Comparison of ENCODE assay signal across 9 cellular contexts in genomic region chr1:939511-940107, GRCh38. TPM values are rescaled to one million over a fixed set of nuclear protein-coding genes. Genes with fewer than 3 reads are reported as not detected.
DNase-seq lines count a peak whose midpoint lies in the region; ATAC-seq and TF ChIP-seq lines count a peak whose summit lies in the region.
"Had no signal": no experiment of that assay in that cellular context is flagged by ENCODE, and none has a peak within 500 bp of the region (broad histone marks: within the 10 kb centered on the region; RNA-seq: fewer than 3 reads in every experiment).

No MANE protein-coding gene starts in this region.

- peaks cover 8 to 89% (median 57%) of the 10 kb centered on the region in 9 donors for H3K27me3 ChIP-seq in heart left ventricle
- peaks cover 6% of the 10 kb centered on the region for H3K27me3 ChIP-seq in fibroblast of lung (ENCODE audit: control insufficient read depth, insufficient read depth, low read length)
- H3K27me3 ChIP-seq in tibial artery: peaks cover 0 to 81% of the 10 kb centered on the region in 2 donors

- H3K79me2 ChIP-seq in fibroblast of lung (ENCODE audit: control insufficient read depth, insufficient read depth, low read length): no peaks in the 10 kb centered on the region

- H4K20me1 ChIP-seq in fibroblast of lung (ENCODE audit: control insufficient read depth, extremely low read depth, insufficient read depth, low read length): no peaks in the 10 kb centered on the region

- no peaks in the 10 kb centered on the region for H3K9me3 ChIP-seq in heart left ventricle
- H3K9me3 ChIP-seq in fibroblast of lung (ENCODE audit: control insufficient read depth, insufficient read depth, low read depth, low read length): no peaks in the 10 kb centered on the region
- no peaks in the 10 kb centered on the region for H3K9me3 ChIP-seq in tibial artery
- H3K9me3 ChIP-seq: neutrophil had no signal

- intact Hi-C loops in heart left ventricle (cut with DNase I): loop anchor here in 2 of 10 donors (2.0 kb wide), 1 partner anchor 35 kb away; no protein-coding TSS in a partner anchor
- intact Hi-C loops in Right ventricle myocardium superior (cut with DNase I): no loop called here
- intact Hi-C loops in tibial artery (cut with DNase I; ENCODE audit: low total_unique reads): no loop called here

- H3K27ac ChIP-seq in heart left ventricle (peak overlapping the region in 2 of 12 donors; percentile 42 to 65), fibroblast of lung (ENCODE audit: insufficient read depth, low read length) (no peak overlapping the region), tibial artery (peak overlapping the region in 1 of 2 donors; percentile 35)
- H3K27ac ChIP-seq: neutrophil had no signal

- H2AFZ ChIP-seq in fibroblast of lung (ENCODE audit: low read length): no peak overlapping the region

- 3 to 24% (median 11%) methylated on average over 6 to 21 of the region's 21 CpGs for WGBS in heart left ventricle, 4 donors

- DNase-seq in heart left ventricle (no peak), Right ventricle myocardium superior (no peak), fibroblast of lung (ENCODE audit: low read depth in 2 of 2) (no peak), tibial artery (no peak), kidney tubule cell (ENCODE audit: low spot score) (no peak), iPS-NIHi7 (ENCODE audit: extremely low spot score) (no peak)
- DNase-seq: activated effector memory CD4-positive, alpha-beta T cell treated with anti-CD3 and anti-CD28 coated beads, Interleukin-2, amount 50 U/mL, for 16 hours had no signal

- H3K4me3 ChIP-seq in heart left ventricle (peak overlapping the region in 10 of 12 donors; percentile 27 to 59 (median 49)), fibroblast of lung (replicated peaks in 1 of 4; ENCODE audit: control extremely low read depth in 1 of 4, insufficient read depth in 1 of 4, low read depth in 3 of 4, low read length in 4 of 4) (no peak overlapping the region), tibial artery (peak overlapping the region; percentile 43 to 57)

- ATAC-seq in heart left ventricle: no peak
- no peak for ATAC-seq in Right ventricle myocardium superior (ENCODE audit: poor library complexity)

- no peak for TF ChIP-seq POLR2A in heart left ventricle (IDR thresholded peaks at IDR 0.05)

- peaks cover 0 to 4% (median 0%) of the 10 kb centered on the region in 9 donors for H3K36me3 ChIP-seq in heart left ventricle
- H3K36me3 ChIP-seq in fibroblast of lung (ENCODE audit: control insufficient read depth, insufficient read depth, low read length): no peaks in the 10 kb centered on the region
- peaks cover 0 to 10% (median 0%) of the 10 kb centered on the region in 3 donors for H3K36me3 ChIP-seq in tibial artery

- H3K4me1 ChIP-seq in heart left ventricle: peaks cover 10 to 61% (median 45%) of the 10 kb centered on the region in 12 donors
- H3K4me1 ChIP-seq in fibroblast of lung (ENCODE audit: control insufficient read depth, extremely low read depth, insufficient read depth, low read length): peaks cover 19% of the 10 kb centered on the region
- peaks cover 0 to 46% (median 33%) of the 10 kb centered on the region in 4 donors for H3K4me1 ChIP-seq in tibial artery

- H3K9ac ChIP-seq in fibroblast of lung (ENCODE audit: insufficient read depth, low read length): no peak overlapping the region

- TF ChIP-seq CTCF in heart left ventricle (IDR thresholded peaks at IDR 0.05): no peak
- TF ChIP-seq CTCF in fibroblast of lung (conservative IDR thresholded peaks at IDR 0.05 in 1 of 2, IDR thresholded peaks at IDR 0.05 in 1 of 2; ENCODE audit: low read depth in 1 of 2, low read length in 2 of 2): no peak
- no peak for TF ChIP-seq CTCF in tibial artery (IDR thresholded peaks at IDR 0.05)

- H3K4me2 ChIP-seq in fibroblast of lung (ENCODE audit: extremely low read depth, insufficient read depth, low read length): peak overlapping the region; percentile 13

RNA-seq across cellular contexts. Expression of gene SAMD11, which starts 15.9 kb away (rescaled TPM):
- total RNA-seq in heart left ventricle (1 to 10 TPM in 4 of 9 donors, under 1 TPM in 5; 0.38 to 3.2 (median 0.96) TPM), Right ventricle myocardium superior (1.5 TPM), fibroblast of lung (3.8 and 7.7 TPM in 2 replicates)
- polyA plus RNA-seq in heart left ventricle (1 to 10 TPM in 1 of 2 donors, under 1 TPM in 1; 0.54 to 1.3 TPM), fibroblast of lung (0.40 and 0.47 TPM in 2 replicates)
- 0.98 and 1.0 TPM in 2 replicates for polyA plus RNA-seq in fibroblast of lung (2012)
- 0.51 TPM in 1 of 2 replicates, not detected in the other for polyA minus RNA-seq in fibroblast of lung (ENCODE audit: low replicate concordance)

RNA-seq across cellular contexts. Expression of gene NOC2L, which starts 19.4 kb away (rescaled TPM):
- 10 to 100 TPM; 36.0 to 63.6 (median 43.3) TPM for total RNA-seq in heart left ventricle
- 10 to 100 TPM; 55.1 to 85.3 TPM for polyA plus RNA-seq in heart left ventricle
- 42.8 TPM for total RNA-seq in Right ventricle myocardium superior
- total RNA-seq in fibroblast of lung: 61.1 and 61.9 TPM in 2 replicates
- 34.1 and 62.0 TPM in 2 replicates for polyA plus RNA-seq in fibroblast of lung
- polyA plus RNA-seq in fibroblast of lung (2012): 47.9 and 88.2 TPM in 2 replicates
- 64.8 and 117 TPM in 2 replicates for polyA minus RNA-seq in fibroblast of lung (ENCODE audit: low replicate concordance)

RNA-seq across cellular contexts. Expression of gene KLHL17, which starts 20.8 kb away (rescaled TPM):
- total RNA-seq in heart left ventricle (1 to 10 TPM; 1.6 to 6.8 (median 4.7) TPM), Right ventricle myocardium superior (5.6 TPM), fibroblast of lung (5.6 and 7.4 TPM in 2 replicates)
- polyA plus RNA-seq in heart left ventricle (1 to 10 TPM; 5.4 to 5.5 TPM), fibroblast of lung (4.7 and 6.1 TPM in 2 replicates)
- 5.9 and 7.5 TPM in 2 replicates for polyA plus RNA-seq in fibroblast of lung (2012)
- polyA minus RNA-seq in fibroblast of lung (ENCODE audit: low replicate concordance): 1.6 and 4.1 TPM in 2 replicates

RNA-seq across cellular contexts. Expression of gene PLEKHN1, which starts 26.7 kb away (rescaled TPM):
- total RNA-seq in heart left ventricle (under 1 TPM in 2 of 9 donors, not detected in 7; 0.37 to 0.63 TPM), Right ventricle myocardium superior (not detected), fibroblast of lung (under 0.01 and 0.17 TPM in 2 replicates)
- polyA plus RNA-seq in heart left ventricle (under 1 TPM; 0.15 TPM), fibroblast of lung (0.41 and 0.44 TPM in 2 replicates)
- polyA plus RNA-seq in fibroblast of lung (2012): 0.98 and 1.5 TPM in 2 replicates
- 0.35 and 2.3 TPM in 2 replicates for polyA minus RNA-seq in fibroblast of lung (ENCODE audit: low replicate concordance)

RNA-seq across cellular contexts. Expression of gene PERM1, which starts 42.3 kb away (rescaled TPM):
- total RNA-seq in heart left ventricle: 100 to 1,000 TPM in 6 of 9 donors, 10 to 100 TPM in 3; 52.8 to 149 (median 104) TPM
- 100 to 1,000 TPM in 1 of 2 donors, 10 to 100 TPM in 1; 53.3 to 353 TPM for polyA plus RNA-seq in heart left ventricle
- 170 TPM for total RNA-seq in Right ventricle myocardium superior
- 0.17 TPM in 1 of 2 replicates, not detected in the other for total RNA-seq in fibroblast of lung
- 0.03 TPM in 1 of 2 replicates, not detected in the other for polyA plus RNA-seq in fibroblast of lung
- 0.48 and 0.58 TPM in 2 replicates for polyA plus RNA-seq in fibroblast of lung (2012)
- polyA minus RNA-seq in fibroblast of lung (ENCODE audit: low replicate concordance): not detected in 2 replicates
- total RNA-seq: dermis microvascular lymphatic vessel endothelial cell had no signal

Comparison
In these comparisons a context has a peak if more than half of its experiments do, and no peak if none do; other contexts are left out.
1. H3K4me3 ChIP-seq: peak in heart left ventricle (10 of 12) and tibial artery (2 of 2); none in fibroblast of lung (0 of 4).